In genomic region chr4:180768610-180769009, GRCh38 we compare ENCODE assay signal across 8 cellular contexts.
"Had no signal": no experiment of that assay in that cellular context is flagged by ENCODE, and none has a peak within 500 bp of the region (broad histone marks: within the 10 kb centered on the region; RNA-seq: fewer than 3 reads in every experiment).

No MANE protein-coding gene starts in this region.

- DNase-seq: GOT3, H7, HFFc6, KBM-7 had no signal

- H3K36me3 ChIP-seq: HAP-1 had no signal

- H3K4me3 ChIP-seq: HAP-1 had no signal

- H3K27ac Mint-ChIP-seq: HFFc6, IgD-negative memory B cell had no signal

- H3K4me3 Mint-ChIP-seq: HFFc6, IgD-negative memory B cell had no signal

- H3K27ac ChIP-seq: HL-60 had no signal

- H3K36me3 Mint-ChIP-seq: IgD-negative memory B cell had no signal

- H3K9me3 ChIP-seq: HAP-1 had no signal

- H3K27me3 Mint-ChIP-seq: IgD-negative memory B cell had no signal

- H3K4me1 Mint-ChIP-seq: IgD-negative memory B cell had no signal

- ATAC-seq: HCT116 had no signal
